8 cellular contexts compared by ENCODE assay signal in the genomic region with DNA sequence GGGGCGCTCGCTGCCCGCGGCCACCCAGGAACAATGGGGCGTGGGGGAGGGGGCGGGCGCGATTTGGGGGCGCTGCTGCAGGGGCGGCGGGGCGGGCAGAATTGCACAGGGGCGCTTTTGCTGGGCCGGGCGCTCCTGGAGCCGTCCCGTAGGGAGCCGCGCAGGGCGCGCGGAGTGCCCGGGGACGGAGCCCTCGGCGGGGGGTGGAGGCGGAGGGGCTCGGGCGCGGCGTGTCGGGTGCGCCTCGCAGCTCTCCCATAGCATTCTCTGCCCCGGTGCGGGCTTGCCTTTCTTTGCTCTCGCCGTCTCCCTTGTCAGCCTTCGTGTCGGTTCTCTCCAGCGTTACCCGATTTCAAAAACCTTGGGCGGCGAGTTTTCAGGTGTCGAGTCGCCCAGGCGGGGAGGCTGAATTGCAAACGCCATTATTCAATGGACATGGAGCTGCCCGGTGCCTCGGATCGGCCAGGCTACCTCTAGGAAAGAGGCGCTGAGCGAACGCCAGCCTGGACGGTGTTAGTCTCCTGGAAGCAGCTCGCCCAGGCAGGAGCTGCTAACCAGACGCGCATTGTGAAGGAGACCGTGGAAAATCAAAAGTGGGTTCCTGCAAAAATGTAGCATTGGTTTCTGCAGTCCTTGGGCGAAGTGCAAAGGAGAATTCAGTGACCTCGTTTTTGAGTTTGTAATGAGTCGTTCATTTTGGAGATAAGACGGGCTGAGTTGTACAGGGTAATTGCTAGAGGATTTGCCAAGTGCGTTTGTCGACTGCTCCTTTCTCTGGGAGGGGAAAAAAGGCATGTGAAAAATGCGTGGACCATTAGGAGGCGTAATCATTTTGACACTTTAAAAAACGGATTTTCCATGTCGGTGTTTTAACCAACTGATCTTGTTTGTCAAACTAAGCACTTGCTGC. TPM values are rescaled to one million over a fixed set of nuclear protein-coding genes. Genes with fewer than 3 reads are reported as not detected.
A peak's percentile ranks its signal among the peaks of the same experiment; 100 is the strongest.
DNase-seq lines count a peak whose midpoint lies in the region; ATAC-seq and TF ChIP-seq lines count a peak whose summit lies in the region.

No MANE protein-coding gene starts in this region.

- H3K27me3 Mint-ChIP-seq in CD14-positive monocyte (ENCODE audit: low read depth in 3 of 3): peaks cover 62 to 82% (median 68%) of the 10 kb centered on the region in 3 donors

- peak; percentile 47 for ATAC-seq in left lobe of liver

- peak overlapping the region; percentile 86 for H3K27ac ChIP-seq in WERI-Rb-1

- TF ChIP-seq CTCF in CD14-positive monocyte (IDR thresholded peaks at IDR 0.05): no peak
- no peak for TF ChIP-seq CTCF in GM20000 (IDR thresholded peaks at IDR 0.05; ENCODE audit: extremely low read depth, missing control alignments)
- no peak for TF ChIP-seq CTCF in WERI-Rb-1 (IDR thresholded peaks at IDR 0.05; ENCODE audit: low read depth, low read length)
- TF ChIP-seq CTCF in choroid plexus epithelial cell (conservative IDR thresholded peaks at IDR 0.05; ENCODE audit: low read depth, low read length): peak; percentile 22

- H3K27ac Mint-ChIP-seq in CD14-positive monocyte: no peak overlapping the region

- peaks cover 16% of the 10 kb centered on the region for H3K4me1 Mint-ChIP-seq in CD14-positive monocyte

- H3K4me3 Mint-ChIP-seq in CD14-positive monocyte: peak overlapping the region; percentile 72 to 83

- no peaks in the 10 kb centered on the region for H3K9me3 ChIP-seq in WERI-Rb-1 (ENCODE audit: severe bottlenecking)

- H3K27me3 ChIP-seq in WERI-Rb-1 (ENCODE audit: insufficient read depth, low read depth, severe bottlenecking): no peaks in the 10 kb centered on the region

- H3K36me3 ChIP-seq in WERI-Rb-1: peaks cover 10% of the 10 kb centered on the region

- DNase-seq in CD14-positive monocyte (ENCODE audit: low spot score) (no peak), GM20000 (ENCODE audit: low spot score) (peak; percentile 34), HT-29 (ENCODE audit: low spot score) (peak; percentile 60), WERI-Rb-1 (peak; percentile 33), choroid plexus epithelial cell (ENCODE audit: low read depth) (peak; percentile 61), left lobe of liver (ENCODE audit: low spot score) (peak; percentile 62), NCI-H2081 treated with DMSO at 0.1 percent for 48 hours (lab: John Stamatoyannopoulos, UW) (no peak)
- DNase-seq in stimulated activated CD4-positive, alpha-beta T cell treated with anti-CD3 and anti-CD28 coated beads, TNF-alpha, amount 100 ng/mL, for 24 hours (ENCODE audit: low read depth in 3 of 3): peak in 2 of 3 experiments; percentile 0 to 13

- peak overlapping the region; percentile 79 for H3K4me3 ChIP-seq in WERI-Rb-1 (ENCODE audit: low read depth, low read length)
- H3K4me3 ChIP-seq in choroid plexus epithelial cell (ENCODE audit: low read depth, low read length): peak overlapping the region; percentile 76

- intact Hi-C loops in CD14-positive monocyte (cut with micrococcal nuclease): no loop called here

- H3K36me3 Mint-ChIP-seq in CD14-positive monocyte: peaks cover 0 to 5% of the 10 kb centered on the region in 2 donors

- peaks cover 0 to 20% (median 14%) of the 10 kb centered on the region in 7 donors for H3K9me3 Mint-ChIP-seq in CD14-positive monocyte

RNA-seq across cellular contexts. Expression of a gene that starts 0.6 kb away (rescaled TPM):
- polyA plus RNA-seq in CD14-positive monocyte: not detected
- total RNA-seq in HT-29 (2014; rRNA removed; shearing (Covaris generic)): 17.4 and 24.7 TPM in 2 replicates
- 23.4 TPM for total RNA-seq in left lobe of liver

Comparison
In these comparisons a context has a peak if more than half of its experiments do, and no peak if none do; other contexts are left out.
1. DNase-seq: peak in GM20000 (single experiment), HT-29 (single experiment), WERI-Rb-1 (single experiment), choroid plexus epithelial cell (single experiment), left lobe of liver (single experiment) and stimulated activated CD4-positive, alpha-beta T cell treated with anti-CD3 and anti-CD28 coated beads, TNF-alpha, amount 100 ng/mL, for 24 hours (2 of 3); none in CD14-positive monocyte (single experiment) and NCI-H2081 treated with DMSO at 0.1 percent for 48 hours (single experiment).